In the genomic region with DNA sequence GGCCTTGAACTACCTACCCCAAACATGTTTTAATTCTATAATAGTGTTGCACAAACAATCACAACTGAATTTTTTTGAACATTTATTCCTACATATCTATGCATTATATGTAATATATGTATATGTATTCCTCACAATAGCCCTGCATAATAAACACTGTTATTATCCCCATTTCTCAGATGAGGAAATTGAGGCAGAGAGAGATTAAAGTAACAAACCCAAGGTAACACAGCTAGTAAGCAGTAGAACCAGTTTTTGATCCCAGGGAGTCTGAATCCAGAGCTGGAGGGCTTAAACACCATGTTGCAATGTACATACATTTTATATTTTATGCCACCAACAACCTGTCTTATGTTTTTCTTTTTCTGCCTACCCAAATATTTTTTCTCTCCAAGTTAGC, we compare ENCODE assay signal across 1 cellular context.
TF ChIP-seq lines count a peak whose summit lies in the region.

No MANE protein-coding gene starts in this region.

TF ChIP-seq in GM23338, 12 proteins besides CTCF, POLR2A, EP300 and RAD21 (continued from another document):
- TF ChIP-seq, protein P1, sequence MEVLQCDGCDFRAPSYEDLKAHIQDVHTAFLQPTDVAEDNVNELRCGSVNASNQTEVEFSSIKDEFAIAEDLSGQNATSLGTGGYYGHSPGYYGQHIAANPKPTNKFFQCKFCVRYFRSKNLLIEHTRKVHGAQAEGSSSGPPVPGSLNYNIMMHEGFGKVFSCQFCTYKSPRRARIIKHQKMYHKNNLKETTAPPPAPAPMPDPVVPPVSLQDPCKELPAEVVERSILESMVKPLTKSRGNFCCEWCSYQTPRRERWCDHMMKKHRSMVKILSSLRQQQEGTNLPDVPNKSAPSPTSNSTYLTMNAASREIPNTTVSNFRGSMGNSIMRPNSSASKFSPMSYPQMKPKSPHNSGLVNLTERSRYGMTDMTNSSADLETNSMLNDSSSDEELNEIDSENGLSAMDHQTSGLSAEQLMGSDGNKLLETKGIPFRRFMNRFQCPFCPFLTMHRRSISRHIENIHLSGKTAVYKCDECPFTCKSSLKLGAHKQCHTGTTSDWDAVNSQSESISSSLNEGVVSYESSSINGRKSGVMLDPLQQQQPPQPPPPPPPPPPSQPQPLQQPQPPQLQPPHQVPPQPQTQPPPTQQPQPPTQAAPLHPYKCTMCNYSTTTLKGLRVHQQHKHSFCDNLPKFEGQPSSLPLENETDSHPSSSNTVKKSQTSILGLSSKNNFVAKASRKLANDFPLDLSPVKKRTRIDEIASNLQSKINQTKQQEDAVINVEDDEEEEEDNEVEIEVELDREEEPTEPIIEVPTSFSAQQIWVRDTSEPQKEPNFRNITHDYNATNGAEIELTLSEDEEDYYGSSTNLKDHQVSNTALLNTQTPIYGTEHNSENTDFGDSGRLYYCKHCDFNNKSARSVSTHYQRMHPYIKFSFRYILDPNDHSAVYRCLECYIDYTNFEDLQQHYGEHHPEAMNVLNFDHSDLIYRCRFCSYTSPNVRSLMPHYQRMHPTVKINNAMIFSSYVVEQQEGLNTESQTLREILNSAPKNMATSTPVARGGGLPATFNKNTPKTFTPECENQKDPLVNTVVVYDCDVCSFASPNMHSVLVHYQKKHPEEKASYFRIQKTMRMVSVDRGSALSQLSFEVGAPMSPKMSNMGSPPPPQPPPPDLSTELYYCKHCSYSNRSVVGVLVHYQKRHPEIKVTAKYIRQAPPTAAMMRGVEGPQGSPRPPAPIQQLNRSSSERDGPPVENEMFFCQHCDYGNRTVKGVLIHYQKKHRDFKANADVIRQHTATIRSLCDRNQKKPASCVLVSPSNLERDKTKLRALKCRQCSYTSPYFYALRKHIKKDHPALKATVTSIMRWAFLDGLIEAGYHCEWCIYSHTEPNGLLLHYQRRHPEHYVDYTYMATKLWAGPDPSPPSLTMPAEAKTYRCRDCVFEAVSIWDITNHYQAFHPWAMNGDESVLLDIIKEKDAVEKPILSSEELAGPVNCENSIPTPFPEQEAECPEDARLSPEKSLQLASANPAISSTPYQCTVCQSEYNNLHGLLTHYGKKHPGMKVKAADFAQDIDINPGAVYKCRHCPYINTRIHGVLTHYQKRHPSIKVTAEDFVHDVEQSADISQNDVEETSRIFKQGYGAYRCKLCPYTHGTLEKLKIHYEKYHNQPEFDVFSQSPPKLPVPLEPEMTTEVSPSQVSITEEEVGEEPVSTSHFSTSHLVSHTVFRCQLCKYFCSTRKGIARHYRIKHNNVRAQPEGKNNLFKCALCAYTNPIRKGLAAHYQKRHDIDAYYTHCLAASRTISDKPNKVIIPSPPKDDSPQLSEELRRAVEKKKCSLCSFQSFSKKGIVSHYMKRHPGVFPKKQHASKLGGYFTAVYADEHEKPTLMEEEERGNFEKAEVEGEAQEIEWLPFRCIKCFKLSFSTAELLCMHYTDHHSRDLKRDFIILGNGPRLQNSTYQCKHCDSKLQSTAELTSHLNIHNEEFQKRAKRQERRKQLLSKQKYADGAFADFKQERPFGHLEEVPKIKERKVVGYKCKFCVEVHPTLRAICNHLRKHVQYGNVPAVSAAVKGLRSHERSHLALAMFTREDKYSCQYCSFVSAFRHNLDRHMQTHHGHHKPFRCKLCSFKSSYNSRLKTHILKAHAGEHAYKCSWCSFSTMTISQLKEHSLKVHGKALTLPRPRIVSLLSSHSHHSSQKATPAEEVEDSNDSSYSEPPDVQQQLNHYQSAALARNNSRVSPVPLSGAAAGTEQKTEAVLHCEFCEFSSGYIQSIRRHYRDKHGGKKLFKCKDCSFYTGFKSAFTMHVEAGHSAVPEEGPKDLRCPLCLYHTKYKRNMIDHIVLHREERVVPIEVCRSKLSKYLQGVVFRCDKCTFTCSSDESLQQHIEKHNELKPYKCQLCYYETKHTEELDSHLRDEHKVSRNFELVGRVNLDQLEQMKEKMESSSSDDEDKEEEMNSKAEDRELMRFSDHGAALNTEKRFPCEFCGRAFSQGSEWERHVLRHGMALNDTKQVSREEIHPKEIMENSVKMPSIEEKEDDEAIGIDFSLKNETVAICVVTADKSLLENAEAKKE (CRISPR knock-in tag; IDR thresholded peaks at IDR 0.05): no peak
- TF ChIP-seq POLR2AphosphoS5 (IDR thresholded peaks at IDR 0.05; ENCODE audit: low read depth): no peak
- no peak for TF ChIP-seq ZNF114 (CRISPR knock-in tag; IDR thresholded peaks at IDR 0.05)
- no peak for TF ChIP-seq CREB1 (CRISPR knock-in tag; IDR thresholded peaks at IDR 0.05; ENCODE audit: low read depth)
- TF ChIP-seq STAT1 (IDR thresholded peaks at IDR 0.05; ENCODE audit: unreplicated experiment): no peak
- TF ChIP-seq EZH2phosphoT487 (IDR thresholded peaks at IDR 0.05; ENCODE audit: unreplicated experiment): no peak
- TF ChIP-seq, protein P2, sequence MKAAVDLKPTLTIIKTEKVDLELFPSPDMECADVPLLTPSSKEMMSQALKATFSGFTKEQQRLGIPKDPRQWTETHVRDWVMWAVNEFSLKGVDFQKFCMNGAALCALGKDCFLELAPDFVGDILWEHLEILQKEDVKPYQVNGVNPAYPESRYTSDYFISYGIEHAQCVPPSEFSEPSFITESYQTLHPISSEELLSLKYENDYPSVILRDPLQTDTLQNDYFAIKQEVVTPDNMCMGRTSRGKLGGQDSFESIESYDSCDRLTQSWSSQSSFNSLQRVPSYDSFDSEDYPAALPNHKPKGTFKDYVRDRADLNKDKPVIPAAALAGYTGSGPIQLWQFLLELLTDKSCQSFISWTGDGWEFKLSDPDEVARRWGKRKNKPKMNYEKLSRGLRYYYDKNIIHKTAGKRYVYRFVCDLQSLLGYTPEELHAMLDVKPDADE (IDR thresholded peaks at IDR 0.05): no peak
- TF ChIP-seq EZH2 (IDR thresholded peaks at IDR 0.05; ENCODE audit: low read depth, unreplicated experiment): no peak
- TF ChIP-seq ZNF331 (CRISPR knock-in tag; IDR thresholded peaks at IDR 0.05; ENCODE audit: low read depth): no peak
- TF ChIP-seq JUNB (IDR thresholded peaks at IDR 0.05; ENCODE audit: unreplicated experiment): no peak
- no peak for TF ChIP-seq NANOG (IDR thresholded peaks at IDR 0.05; ENCODE audit: borderline replicate concordance)
